ENCODE assay signal across 28 cellular contexts in the genomic region with DNA sequence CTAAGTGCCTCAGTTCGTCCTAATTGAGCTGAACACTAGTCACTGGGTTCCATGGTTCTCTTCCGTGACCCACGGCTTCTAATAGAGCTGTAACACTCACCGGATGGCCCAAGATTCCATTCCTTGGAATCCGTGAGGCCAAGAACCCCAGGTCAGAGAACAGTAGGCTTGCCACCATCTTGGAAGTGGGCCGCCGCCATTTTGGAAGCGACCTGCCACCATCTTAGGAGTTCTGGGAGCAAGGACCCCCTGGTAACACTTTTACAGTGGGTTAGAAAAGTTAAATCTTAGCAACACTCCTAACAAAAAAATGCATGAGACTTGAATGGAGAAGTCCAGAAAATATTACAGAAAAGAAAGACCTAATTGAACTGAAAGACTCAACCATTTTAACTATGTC.
"Had no signal": no experiment of that assay in that cellular context is flagged by ENCODE, and none has a peak within 500 bp of the region (broad histone marks: within the 10 kb centered on the region; RNA-seq: fewer than 3 reads in every experiment).

No MANE protein-coding gene starts in this region.

- H3K4me3 Mint-ChIP-seq: dendritic cell treated with granulocyte-macrophage colony-stimulating factor and Interleukin-4, amounts not matched to agents 40 ng/mL and 50 ng/mL, for 4 days; effector memory CD8-positive, alpha-beta T cell; endodermal cell had no signal

- H3K27ac Mint-ChIP-seq: dendritic cell treated with granulocyte-macrophage colony-stimulating factor and Interleukin-4, amounts not matched to agents 40 ng/mL and 50 ng/mL, for 4 days; effector memory CD8-positive, alpha-beta T cell; endodermal cell had no signal

- H3K4me3 ChIP-seq: colonic mucosa, coronary artery, dorsolateral prefrontal cortex, esophagus muscularis mucosa, esophagus squamous epithelium, gastrocnemius medialis, gastroesophageal sphincter, heart left ventricle, heart right ventricle had no signal

- H3K27ac ChIP-seq: colonic mucosa, coronary artery, dorsolateral prefrontal cortex, epithelial cell of prostate, esophagus muscularis mucosa, esophagus squamous epithelium, foreskin keratinocyte, gastrocnemius medialis, gastroesophageal sphincter, heart left ventricle, heart right ventricle had no signal

- H3K4me1 ChIP-seq: colonic mucosa, foreskin keratinocyte, gastrocnemius medialis, heart left ventricle, heart right ventricle had no signal

- H3K27me3 Mint-ChIP-seq: dendritic cell treated with granulocyte-macrophage colony-stimulating factor and Interleukin-4, amounts not matched to agents 40 ng/mL and 50 ng/mL, for 4 days had no signal

- H3K9me3 Mint-ChIP-seq: dendritic cell treated with granulocyte-macrophage colony-stimulating factor and Interleukin-4, amounts not matched to agents 40 ng/mL and 50 ng/mL, for 4 days; effector memory CD8-positive, alpha-beta T cell; endodermal cell had no signal

- H3K4me1 Mint-ChIP-seq: endodermal cell had no signal

- ATAC-seq: effector memory CD8-positive, alpha-beta T cell; esophagus mucosa; foreskin keratinocyte; gastrocnemius medialis; gastroesophageal sphincter; heart left ventricle; heart right ventricle had no signal

- FAIRE-seq: colon, endometrium, endothelial cell of umbilical vein, frontal cortex had no signal

- H3K9me3 ChIP-seq: colonic mucosa, esophagus muscularis mucosa, esophagus squamous epithelium, gastrocnemius medialis, gastroesophageal sphincter, heart left ventricle, heart right ventricle had no signal

- DNase-seq: colonic mucosa; cortex of kidney; dermis blood vessel endothelial cell; dorsolateral prefrontal cortex; effector CD4-positive, alpha-beta T cell; effector CD8-positive, alpha-beta T cell; effector memory CD4-positive, alpha-beta T cell; effector memory CD8-positive, alpha-beta T cell; endodermal cell; erythroblast; esophagus squamous epithelium; foreskin fibroblast; foreskin keratinocyte; foreskin melanocyte; gastrocnemius medialis; glutamatergic neuron; heart left ventricle; heart right ventricle had no signal

- H3K27me3 ChIP-seq: colonic mucosa, dorsolateral prefrontal cortex, foreskin keratinocyte, gastrocnemius medialis had no signal

- H3K36me3 ChIP-seq: colonic mucosa, esophagus muscularis mucosa, esophagus squamous epithelium, gastrocnemius medialis, gastroesophageal sphincter, heart left ventricle, heart right ventricle had no signal
